In the genomic region with DNA sequence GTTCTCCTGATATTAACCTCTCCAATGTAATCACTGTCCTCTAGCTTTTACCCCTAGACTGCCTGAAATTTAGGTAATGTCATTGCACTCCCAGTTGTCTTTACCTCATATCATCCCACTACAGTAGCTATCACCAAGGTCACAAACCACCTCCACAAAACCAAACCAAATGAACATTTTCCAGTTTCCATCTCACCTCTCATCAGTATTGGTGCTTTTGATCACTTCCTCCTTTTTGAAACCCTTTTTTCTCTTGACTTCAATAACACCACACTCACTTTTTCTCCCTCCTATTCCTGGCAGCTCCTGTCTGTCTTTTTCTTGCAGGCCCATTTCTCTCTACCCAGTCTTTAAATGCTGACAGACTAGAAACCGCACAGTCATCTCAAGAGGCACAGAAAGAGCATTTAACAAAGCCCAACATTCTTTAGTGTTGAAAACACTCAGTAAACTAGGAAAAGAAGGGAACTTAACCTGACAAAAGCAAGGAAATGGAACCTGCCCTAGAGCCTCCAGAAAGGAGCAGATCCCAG, we compare ENCODE assay signal across 27 cellular contexts.
"Had no signal": no experiment of that assay in that cellular context is flagged by ENCODE, and none has a peak within 500 bp of the region (broad histone marks: within the 10 kb centered on the region; RNA-seq: fewer than 3 reads in every experiment).

No MANE protein-coding gene starts in this region.

- H3K4me3 ChIP-seq: body of pancreas, cardiac muscle cell, colonic mucosa, pancreas, prostate gland, sigmoid colon, tibial nerve had no signal

- H3K27me3 ChIP-seq: body of pancreas, cardiac muscle cell, colonic mucosa, sigmoid colon, tibial nerve had no signal

- H3K9me3 Mint-ChIP-seq: activated B cell treated with CpG ODN at 0.5 μM for 24 hours; activated naive CD4-positive, alpha-beta T cell treated with anti-CD3 and anti-CD28 coated beads, Interleukin-2, amount 50 U/mL, for 72 hours had no signal

- H3K36me3 ChIP-seq: cardiac muscle cell, colonic mucosa, pancreas, prostate gland, sigmoid colon, tibial nerve had no signal

- H3K4me1 ChIP-seq: body of pancreas, colonic mucosa, pancreas, prostate gland, sigmoid colon, tibial nerve had no signal

- H3K4me1 Mint-ChIP-seq: activated B cell treated with CpG ODN at 0.5 μM for 24 hours; activated CD8-positive, alpha-beta memory T cell treated with anti-CD3 and anti-CD28 coated beads, Interleukin-2, amount 10 ng/mL, durations not matched to agents 7 days and 5 days; immature natural killer cell; nephron; stimulated activated memory B cell treated with anti-CD40 and anti-IgM and Interleukin-4, amounts not matched to agents 10 μg/mL and 1 μg/mL and 100 μg/mL, for 72 hours had no signal

- H3K27ac ChIP-seq: body of pancreas, cardiac muscle cell, colonic mucosa, pancreas, prostate gland, sigmoid colon, tibial nerve had no signal

- ATAC-seq: activated CD8-positive, alpha-beta memory T cell treated with anti-CD3 and anti-CD28 coated beads, Interleukin-2, amount 10 ng/mL, durations not matched to agents 7 days and 5 days; activated CD8-positive, alpha-beta T cell treated with anti-CD3 and anti-CD28 coated beads, Interleukin-2, amount 10 ng/mL, durations not matched to agents 7 days and 5 days; body of pancreas; left colon; pancreas; stimulated activated memory B cell treated with anti-CD40 and anti-IgM and Interleukin-4, amounts not matched to agents 10 μg/mL and 1 μg/mL and 100 μg/mL, for 72 hours had no signal

- H3K36me3 Mint-ChIP-seq: activated CD8-positive, alpha-beta memory T cell treated with anti-CD3 and anti-CD28 coated beads, Interleukin-2, amount 10 ng/mL, durations not matched to agents 7 days and 5 days; activated naive CD4-positive, alpha-beta T cell treated with anti-CD3 and anti-CD28 coated beads, Interleukin-2, amount 50 U/mL, for 72 hours; immature natural killer cell; stimulated activated memory B cell treated with anti-CD40 and anti-IgM and Interleukin-4, amounts not matched to agents 10 μg/mL and 1 μg/mL and 100 μg/mL, for 72 hours had no signal

- H3K9me3 ChIP-seq: body of pancreas, colonic mucosa, pancreas, prostate gland, sigmoid colon had no signal

- H3K27ac Mint-ChIP-seq: activated B cell treated with CpG ODN at 0.5 μM for 24 hours; activated CD8-positive, alpha-beta memory T cell treated with anti-CD3 and anti-CD28 coated beads, Interleukin-2, amount 10 ng/mL, durations not matched to agents 7 days and 5 days; activated CD8-positive, alpha-beta T cell treated with anti-CD3 and anti-CD28 coated beads, Interleukin-2, amount 10 ng/mL, durations not matched to agents 7 days and 5 days; activated naive CD4-positive, alpha-beta T cell treated with anti-CD3 and anti-CD28 coated beads, Interleukin-2, amount 50 U/mL, for 72 hours; immature natural killer cell; nephron; stimulated activated memory B cell treated with anti-CD40 and anti-IgM and Interleukin-4, amounts not matched to agents 10 μg/mL and 1 μg/mL and 100 μg/mL, for 72 hours had no signal

- H3K4me3 Mint-ChIP-seq: activated B cell treated with CpG ODN at 0.5 μM for 24 hours; activated CD8-positive, alpha-beta memory T cell treated with anti-CD3 and anti-CD28 coated beads, Interleukin-2, amount 10 ng/mL, durations not matched to agents 7 days and 5 days; activated CD8-positive, alpha-beta T cell treated with anti-CD3 and anti-CD28 coated beads, Interleukin-2, amount 10 ng/mL, durations not matched to agents 7 days and 5 days; immature natural killer cell; nephron; stimulated activated memory B cell treated with anti-CD40 and anti-IgM and Interleukin-4, amounts not matched to agents 10 μg/mL and 1 μg/mL and 100 μg/mL, for 72 hours had no signal

- DNase-seq: activated B cell treated with CpG ODN at 0.5 μM for 24 hours; activated CD8-positive, alpha-beta T cell treated with anti-CD3 and anti-CD28 coated beads, Interleukin-2, amount 10 ng/mL, durations not matched to agents 7 days and 5 days; activated naive CD4-positive, alpha-beta T cell; activated T-cell treated with anti-CD3 and anti-CD28 coated beads, Interleukin-2, amount 50 U/mL, for 48 hours; body of pancreas; cerebellar nuclear complex; colonic mucosa; effector memory CD4-positive, alpha-beta T cell; erythroblast; head of caudate nucleus; hypothalamus; immature natural killer cell; kidney; left colon; mammary epithelial cell; pancreas; retina; sigmoid colon; stimulated activated CD4-positive, alpha-beta T cell treated with anti-CD3 and anti-CD28 coated beads, Interleukin-4, amount 100 ng/mL, for 24 hours; T-helper 2 cell had no signal
